In genomic region chr15:64807051-64807749, GRCh38 we compare ENCODE assay signal across 19 cellular contexts. TPM values are rescaled to one million over a fixed set of nuclear protein-coding genes. Genes with fewer than 3 reads are reported as not detected.
A peak's percentile ranks its signal among the peaks of the same experiment; 100 is the strongest.
DNase-seq lines count a peak whose midpoint lies in the region; ATAC-seq, FAIRE-seq and TF ChIP-seq lines count a peak whose summit lies in the region.
"Had no signal": no experiment of that assay in that cellular context is flagged by ENCODE, and none has a peak within 500 bp of the region (broad histone marks: within the 10 kb centered on the region; RNA-seq: fewer than 3 reads in every experiment).

No MANE protein-coding gene starts in this region.

- CTCF ChIA-PET in H1 (lab: Charles Lee; ENCODE audit: partially characterized antibody), result interaction anchor here (0.8 to 25.0 kb wide), 11 partner anchors 9 to 120 kb away, joined by 3 to 883 read pairs (median 6); partner anchors contain the start of gene PLEKHO2

- 12% methylated on average over 13 of the region's 13 CpGs; no CpG with 5 or more reads in 1 of the 2 experiments for WGBS in H1 (ENCODE audit: extremely low coverage in 1 of 2, insufficient coverage in 1 of 2, insufficient read length in 1 of 2, insufficient replicate concordance in 2 of 2, low coverage in 1 of 2, low lambda C conversion rate in 2 of 2, missing lambda C conversion rate in 1 of 2), 2 experiments
- 60% methylated on average over 8 of the region's 13 CpGs for WGBS in mesenchymal stem cell
- 81 to 82% methylated on average over 13 of the region's 13 CpGs for WGBS in sigmoid colon, 2 donors

- H3K4ac ChIP-seq in H1 (replicated peaks; ENCODE audit: insufficient read length, low read depth, low read length), result peak overlapping the region; percentile 82
- H3K4ac ChIP-seq in mesenchymal stem cell (ENCODE audit: low read depth in 1 of 2, low read length in 2 of 2), result no peak overlapping the region

- intact Hi-C loops in sigmoid colon (cut with DNase I), result loop anchor here (5.0 kb wide), 1 partner anchor 115 kb away; no protein-coding TSS in a partner anchor

- no peaks in the 10 kb centered on the region for H3K79me1 ChIP-seq in H1 (ENCODE audit: low read depth, low read length)
- no peaks in the 10 kb centered on the region for H3K79me1 ChIP-seq in mesenchymal stem cell (replicated peaks; ENCODE audit: low read length, poor library complexity, severe bottlenecking)

- no peak for TF ChIP-seq RAD21 in H1 (IDR thresholded peaks at IDR 0.05 in 1 of 2, conservative IDR thresholded peaks at IDR 0.05 in 1 of 2; ENCODE audit: low read depth in 2 of 2, low read length in 2 of 2)

- H4K8ac ChIP-seq in H1 (ENCODE audit: extremely low read depth, insufficient read depth, low read length), result peak overlapping the region; percentile 69; the same call in 1 of the 2 replicates
- no peak overlapping the region for H4K8ac ChIP-seq in mesenchymal stem cell (ENCODE audit: low read length)

- H2AFZ ChIP-seq in H1 (ENCODE audit: low read length) (no peak overlapping the region), mesenchymal stem cell (ENCODE audit: low read depth, low read length) (no peak overlapping the region)

- no peaks in the 10 kb centered on the region for H3K36me3 ChIP-seq in H7 (replicated peaks; ENCODE audit: control insufficient read depth, insufficient read depth, low read length)
- H3K36me3 ChIP-seq in H1 (ENCODE audit: control insufficient read depth in 2 of 4, insufficient read depth in 4 of 4, low read length in 3 of 4), result no peaks in the 10 kb centered on the region
- no peaks in the 10 kb centered on the region for H3K36me3 ChIP-seq in mesenchymal stem cell (ENCODE audit: control insufficient read depth in 1 of 2, insufficient read depth in 2 of 2, low read depth in 1 of 2, low read length in 2 of 2)
- no peaks in the 10 kb centered on the region for H3K36me3 ChIP-seq in sigmoid colon

- peak overlapping the region; percentile 98 for H3K56ac ChIP-seq in H1 (replicated peaks; ENCODE audit: insufficient read length, low read depth, low read length)

- POLR2A ChIA-PET in H1 (lab: Charles Lee; ENCODE audit: partially characterized antibody), result interaction anchor here (0.8 to 24.9 kb wide), 22 partner anchors 10 to 180 kb away, joined by 3 to 748 read pairs (median 8); partner anchors contain the start of genes ANKDD1A, PIF1, PLEKHO2 and RBPMS2

- no peak for TF ChIP-seq EP300 in H1 (IDR thresholded peaks at IDR 0.05; ENCODE audit: borderline replicate concordance in 1 of 2, low read depth in 2 of 2, low read length in 2 of 2)
- no peak for TF ChIP-seq EP300 in sigmoid colon (IDR thresholded peaks at IDR 0.05)

- H3K79me2 ChIP-seq in H1 (ENCODE audit: control insufficient read depth in 1 of 2, insufficient read depth in 2 of 2, low read length in 2 of 2), result no peaks in the 10 kb centered on the region; a peak in 1 of 4 replicates

- H4K20me1 ChIP-seq in H1 (replicated peaks in 1 of 2; ENCODE audit: control insufficient read depth in 1 of 2, insufficient read depth in 2 of 2, low read length in 2 of 2), result no peaks in the 10 kb centered on the region

- H3K9ac ChIP-seq in H1 (replicated peaks in 1 of 4; ENCODE audit: extremely low read depth in 1 of 4, low read depth in 3 of 4, low read length in 3 of 4) (peak overlapping the region in 3 of 4 experiments; percentile 52 to 74 (median 69); a peak in 5 of 7 replicates), mesenchymal stem cell (ENCODE audit: low read length) (no peak overlapping the region)

- no peak for ATAC-seq in HG03520 (IDR thresholded peaks at IDR 0.05; ENCODE audit: unreplicated experiment)
- ATAC-seq in HG02840 (IDR thresholded peaks at IDR 0.05; ENCODE audit: low FRiP score, unreplicated experiment), result no peak
- ATAC-seq in GM21447 (IDR thresholded peaks at IDR 0.05; ENCODE audit: unreplicated experiment), result no peak
- ATAC-seq: activated T-cell treated with anti-CD3 and anti-CD28 coated beads, Interleukin-2, amount 50 U/mL, for 72 hours; body of pancreas; stimulated activated effector memory CD8-positive, alpha-beta T cell treated with anti-CD3 and anti-CD28 coated beads, Interleukin-12 subunit alpha, Interleukin-12 subunit beta, amount 100 ng/mL, for 72 hours had no signal

- H2AK5ac ChIP-seq in H1 (ENCODE audit: low read depth, low read length) (peak overlapping the region; percentile 98), mesenchymal stem cell (ENCODE audit: low read length, severe bottlenecking) (no peak overlapping the region)

- peak overlapping the region; percentile 96 for H2BK20ac ChIP-seq in H1 (ENCODE audit: low read length)

- peak overlapping the region; percentile 90 for H4K5ac ChIP-seq in H1 (ENCODE audit: insufficient read length, low read depth, low read length)

- H2BK120ac ChIP-seq in H1 (replicated peaks; ENCODE audit: low read depth, low read length) (peak overlapping the region; percentile 96), mesenchymal stem cell (ENCODE audit: low read depth, low read length) (no peak overlapping the region)

- peak overlapping the region; percentile 24; the same call in 1 of the 2 replicates for H3K4me3 ChIP-seq in H7 (ENCODE audit: insufficient read depth, low read depth, low read length)
- H3K4me3 ChIP-seq in H1 (ENCODE audit: extremely low read depth in 1 of 4, insufficient read depth in 2 of 4, low read depth in 3 of 4, low read length in 4 of 4), result peak overlapping the region; percentile 4 to 53 (median 17); a peak in 6 of 8 replicates
- H3K4me3 ChIP-seq in mesenchymal stem cell (ENCODE audit: insufficient read depth in 1 of 2, low read depth in 1 of 2, low read length in 2 of 2), result no peak overlapping the region
- H3K4me3 ChIP-seq in sigmoid colon, result peak overlapping the region; percentile 19 to 38 (median 30)
- H3K4me3 ChIP-seq: body of pancreas had no signal

- no peaks in the 10 kb centered on the region for H3K27me3 ChIP-seq in H7 (ENCODE audit: control insufficient read depth, insufficient read depth, low read length)
- no peaks in the 10 kb centered on the region for H3K27me3 ChIP-seq in H1 (replicated peaks in 1 of 4; ENCODE audit: control insufficient read depth in 3 of 4, extremely low read depth in 1 of 4, insufficient read depth in 3 of 4, low read length in 3 of 4)
- peaks cover 5 to 31% of the 10 kb centered on the region in 2 experiments for H3K27me3 ChIP-seq in mesenchymal stem cell (ENCODE audit: control insufficient read depth in 1 of 2, insufficient read depth in 1 of 2, low read length in 2 of 2)
- no peaks in the 10 kb centered on the region for H3K27me3 ChIP-seq in sigmoid colon
- H3K27me3 ChIP-seq: body of pancreas had no signal

- peaks cover 8% of the 10 kb centered on the region for H3K23me2 ChIP-seq in H1 (ENCODE audit: low read depth, low read length)

- H3K18ac ChIP-seq in H1 (ENCODE audit: extremely low read depth, low read length) (peak overlapping the region; percentile 99), mesenchymal stem cell (ENCODE audit: low read depth in 1 of 2, low read length in 2 of 2) (peak overlapping the region in 1 of 2 experiments; percentile 10)

- H3K23ac ChIP-seq in H1 (ENCODE audit: insufficient read length), result no peak overlapping the region
- H3K23ac ChIP-seq in mesenchymal stem cell (ENCODE audit: low read length in 2 of 2), result no peak overlapping the region

- H2BK15ac ChIP-seq in H1 (ENCODE audit: low read length), result peak overlapping the region; percentile 83; the same call in 1 of the 2 replicates
- peak overlapping the region; percentile 30 for H2BK15ac ChIP-seq in mesenchymal stem cell (ENCODE audit: low read depth, poor library complexity, severe bottlenecking)

- FAIRE-seq in H1 (lab: Jason Lieb, UNC), result no peak
- FAIRE-seq: keratinocyte had no signal

- no peaks in the 10 kb centered on the region for H3K9me3 ChIP-seq in H1 (ENCODE audit: insufficient read depth in 2 of 2, low read depth in 1 of 2, low read length in 1 of 2)
- no peaks in the 10 kb centered on the region for H3K9me3 ChIP-seq in mesenchymal stem cell (ENCODE audit: control insufficient read depth, low read length)
- H3K9me3 ChIP-seq in sigmoid colon, result no peaks in the 10 kb centered on the region
- H3K9me3 ChIP-seq: body of pancreas had no signal

- H3K27ac ChIP-seq in H1 (ENCODE audit: low read depth, low read length) (peak overlapping the region; percentile 95), mesenchymal stem cell (ENCODE audit: low read length, poor library complexity, severe bottlenecking) (no peak overlapping the region), sigmoid colon (peak overlapping the region; percentile 89 to 91 (median 90))
- H3K27ac ChIP-seq: body of pancreas had no signal

- H4K91ac ChIP-seq in H1 (replicated peaks; ENCODE audit: insufficient read length, low read length) (peak overlapping the region; percentile 77), mesenchymal stem cell (ENCODE audit: low read length) (no peak overlapping the region)

- peaks cover 17 to 53% (median 39%) of the 10 kb centered on the region in 4 experiments for H3K4me1 ChIP-seq in H1 (replicated peaks in 1 of 4; ENCODE audit: control insufficient read depth in 3 of 4, insufficient read depth in 4 of 4, low read length in 3 of 4)
- H3K4me1 ChIP-seq in mesenchymal stem cell (ENCODE audit: control insufficient read depth, insufficient read depth, low read depth, low read length), result peaks cover 5% of the 10 kb centered on the region
- peaks cover 0 to 57% (median 50%) of the 10 kb centered on the region in 4 donors for H3K4me1 ChIP-seq in sigmoid colon
- H3K4me1 ChIP-seq: body of pancreas had no signal

- H3K4me2 ChIP-seq in H1 (ENCODE audit: insufficient read depth in 1 of 2, low read depth in 2 of 2, low read length in 2 of 2), result peak overlapping the region; percentile 70 to 83
- no peak overlapping the region for H3K4me2 ChIP-seq in mesenchymal stem cell (ENCODE audit: low read length, poor library complexity, severe bottlenecking)

- peak overlapping the region; percentile 94 for H2BK5ac ChIP-seq in H1 (ENCODE audit: low read depth, low read length)
- H2BK5ac ChIP-seq in mesenchymal stem cell (ENCODE audit: low read depth, low read length, poor library complexity, severe bottlenecking), result no peak overlapping the region

- H3K14ac ChIP-seq in H1 (ENCODE audit: insufficient read length) (peak overlapping the region; percentile 35), mesenchymal stem cell (ENCODE audit: low read length in 2 of 2) (no peak overlapping the region)

- peak overlapping the region; percentile 96 for H2BK12ac ChIP-seq in H1 (ENCODE audit: low read depth, low read length)
- H2BK12ac ChIP-seq in mesenchymal stem cell (ENCODE audit: low read length in 2 of 2), result peak overlapping the region in 1 of 2 experiments; percentile 75

- DNase-seq in H7 (peak; percentile 67), H1 (ENCODE audit: low read depth in 1 of 2, low spot score in 2 of 2) (peak in 1 of 2 experiments; percentile 75), mesenchymal stem cell (no peak), sigmoid colon (peak; percentile 86), DMS 273 treated with DMSO at 0.1 percent for 48 hours (lab: John Stamatoyannopoulos, UW) (no peak)
- DNase-seq: activated CD4-positive, alpha-beta memory T cell treated with anti-CD3 and anti-CD28 coated beads, Interleukin-2, amount 10 ng/mL, durations not matched to agents 7 days and 5 days; activated T-cell treated with anti-CD3 and anti-CD28 coated beads, Interleukin-2, amount 50 U/mL, for 72 hours; body of pancreas; CD4-positive, alpha-beta memory T cell; cortex of kidney; NCI-H187; Right ventricle myocardium superior; T-helper 1 cell had no signal

- no peak for TF ChIP-seq CTCF in H1 (IDR thresholded peaks at IDR 0.05; ENCODE audit: control extremely low read depth in 1 of 3, insufficient read depth in 1 of 3, low read depth in 1 of 3, low read length in 3 of 3)
- no peak for TF ChIP-seq CTCF in sigmoid colon (IDR thresholded peaks at IDR 0.05)

- TF ChIP-seq POLR2A in H1 (IDR thresholded peaks at IDR 0.05; ENCODE audit: control extremely low read depth in 1 of 2, low read depth in 2 of 2, low read length in 2 of 2) (peak; percentile 51 to 63; a peak in 1 of 3 replicates), sigmoid colon (IDR thresholded peaks at IDR 0.05) (peak in 1 of 2 donors; percentile 27)

RNA-seq across cellular contexts. Expression of gene PIF1, which starts 18.2 kb away (rescaled TPM):
- total RNA-seq in H7 (2014; rRNA removed; shearing (Covaris generic)), result 100 and 124 TPM in 2 replicates
- 136 and 138 TPM in 2 replicates for total RNA-seq in H1 (2021; fragmentation: NEBNext Ultra II Directional; extraction: Animal tissue kit (Norgen Biotek cat#: 25700))
- polyA plus RNA-seq in H1 (2011; rRNA removed) (73.3 and 109 TPM in 2 replicates), sigmoid colon (10 to 100 TPM in 1 of 3 donors, 1 to 10 TPM in 1, under 1 TPM in 1; 0.69 to 12.9 (median 2.4) TPM)
- 187 TPM for polyA plus RNA-seq in H1 (2011; cell fraction: cytosol; rRNA removed)
- 354 TPM for polyA plus RNA-seq in H1 (2011; cell fraction: nucleus; rRNA removed)
- 86.6 to 119 TPM (median 110 TPM) in 4 replicates for polyA plus RNA-seq in H1 (2012, experiment 1 of 2)
- polyA plus RNA-seq in H1 (2012, experiment 2 of 2), result 48.2 TPM
- polyA plus RNA-seq in H1 (2013, experiment 1 of 2), result 97.6 TPM
- 85.4 TPM for polyA plus RNA-seq in H1 (2013, experiment 2 of 2)
- polyA minus RNA-seq in H1 (2011; rRNA and poly(A)+ RNA removed), result 36.6 and 38.3 TPM in 2 replicates
- polyA minus RNA-seq in H1 (2011; cell fraction: cytosol; rRNA and poly(A)+ RNA removed), result 57.2 TPM
- 83.5 TPM for polyA minus RNA-seq in H1 (2011; cell fraction: nucleus; rRNA and poly(A)+ RNA removed)
- polyA plus RNA-seq in mesenchymal stem cell (2013, experiment 1 of 2), result 0.94 TPM
- polyA plus RNA-seq in mesenchymal stem cell (2013, experiment 2 of 2), result 1.0 TPM
- 1 to 10 TPM; 1.2 to 6.9 (median 2.5) TPM for total RNA-seq in sigmoid colon
- total RNA-seq: body of pancreas had no signal
- polyA plus RNA-seq: CD4-positive, alpha-beta memory T cell had no signal

RNA-seq across cellular contexts. Expression of gene RBPMS2, which starts 31.8 kb away (rescaled TPM):
- total RNA-seq in H7 (2014; rRNA removed; shearing (Covaris generic)), result 8.5 and 9.4 TPM in 2 replicates
- total RNA-seq in H1 (2021; fragmentation: NEBNext Ultra II Directional; extraction: Animal tissue kit (Norgen Biotek cat#: 25700)), result 238 and 243 TPM in 2 replicates
- polyA plus RNA-seq in H1 (2011; rRNA removed) (55.8 and 104 TPM in 2 replicates), sigmoid colon (1 to 10 TPM in 2 of 3 donors, under 1 TPM in 1; 0.69 to 7.3 (median 4.8) TPM)
- polyA plus RNA-seq in H1 (2011; cell fraction: cytosol; rRNA removed), result 31.2 TPM
- 88.9 TPM for polyA plus RNA-seq in H1 (2011; cell fraction: nucleus; rRNA removed)
- polyA plus RNA-seq in H1 (2012, experiment 1 of 2), result 145 to 173 TPM (median 167 TPM) in 4 replicates
- 212 TPM for polyA plus RNA-seq in H1 (2012, experiment 2 of 2)
- 218 TPM for polyA plus RNA-seq in H1 (2013, experiment 1 of 2)
- polyA plus RNA-seq in H1 (2013, experiment 2 of 2), result 220 TPM
- 28.4 and 38.8 TPM in 2 replicates for polyA minus RNA-seq in H1 (2011; rRNA and poly(A)+ RNA removed)
- polyA minus RNA-seq in H1 (2011; cell fraction: cytosol; rRNA and poly(A)+ RNA removed), result 90.8 TPM
- 44.7 TPM for polyA minus RNA-seq in H1 (2011; cell fraction: nucleus; rRNA and poly(A)+ RNA removed)
- 23.8 TPM for polyA plus RNA-seq in mesenchymal stem cell (2013, experiment 1 of 2)
- polyA plus RNA-seq in mesenchymal stem cell (2013, experiment 2 of 2), result 24.0 TPM
- 10 to 100 TPM; 22.1 to 58.2 (median 23.6) TPM for total RNA-seq in sigmoid colon
- total RNA-seq: activated CD4-positive, alpha-beta memory T cell treated with anti-CD3 and anti-CD28 coated beads, Interleukin-2, amount 10 ng/mL, durations not matched to agents 7 days and 5 days; CD4-positive, alpha-beta memory T cell; HT-29 had no signal
- polyA plus RNA-seq: CD4-positive, alpha-beta memory T cell; keratinocyte had no signal

RNA-seq across cellular contexts. Expression of gene PLEKHO2, which starts 34.5 kb away (rescaled TPM):
- total RNA-seq in H7 (2014; rRNA removed; shearing (Covaris generic)), result 14.5 and 17.0 TPM in 2 replicates
- 20.1 and 20.3 TPM in 2 replicates for total RNA-seq in H1 (2021; fragmentation: NEBNext Ultra II Directional; extraction: Animal tissue kit (Norgen Biotek cat#: 25700))
- polyA plus RNA-seq in H1 (2011; rRNA removed) (16.9 and 19.7 TPM in 2 replicates), sigmoid colon (10 to 100 TPM; 11.4 to 17.9 (median 12.7) TPM)
- polyA plus RNA-seq in H1 (2011; cell fraction: cytosol; rRNA removed), result 16.6 TPM
- 31.1 TPM for polyA plus RNA-seq in H1 (2011; cell fraction: nucleus; rRNA removed)
- polyA plus RNA-seq in H1 (2012, experiment 1 of 2), result 18.9 to 22.4 TPM (median 21.2 TPM) in 4 replicates
- polyA plus RNA-seq in H1 (2012, experiment 2 of 2), result 20.6 TPM
- 12.5 TPM for polyA plus RNA-seq in H1 (2013, experiment 1 of 2)
- polyA plus RNA-seq in H1 (2013, experiment 2 of 2), result 12.7 TPM
- 13.3 and 19.6 TPM in 2 replicates for polyA minus RNA-seq in H1 (2011; rRNA and poly(A)+ RNA removed)
- polyA minus RNA-seq in H1 (2011; cell fraction: cytosol; rRNA and poly(A)+ RNA removed), result 14.6 TPM
- polyA minus RNA-seq in H1 (2011; cell fraction: nucleus; rRNA and poly(A)+ RNA removed), result 11.1 TPM
- polyA plus RNA-seq in mesenchymal stem cell (2013, experiment 1 of 2), result 16.3 TPM
- 17.0 TPM for polyA plus RNA-seq in mesenchymal stem cell (2013, experiment 2 of 2)
- 10 to 100 TPM; 20.1 to 43.4 (median 23.0) TPM for total RNA-seq in sigmoid colon

Comparison
In these comparisons a context has a peak if more than half of its experiments do, and no peak if none do; other contexts are left out.
1. DNase-seq: peak in H7 (single experiment) and sigmoid colon (single experiment); none in mesenchymal stem cell (single experiment) and DMS 273 treated with DMSO at 0.1 percent for 48 hours (single experiment).
2. H3K4me3 ChIP-seq: peak in H7 (single experiment), H1 (4 of 4) and sigmoid colon (4 of 4); none in mesenchymal stem cell (0 of 2).
3. RNA of gene PIF1, which starts 18.2 kb away (total RNA-seq): 136 to 138 TPM in H1 and 100 to 124 TPM in H7; 1.2 to 6.9 TPM in sigmoid colon; every median in the first group is over 10 times any median in the second.